ENCODE assay signal across 8 cellular contexts in the genomic region with DNA sequence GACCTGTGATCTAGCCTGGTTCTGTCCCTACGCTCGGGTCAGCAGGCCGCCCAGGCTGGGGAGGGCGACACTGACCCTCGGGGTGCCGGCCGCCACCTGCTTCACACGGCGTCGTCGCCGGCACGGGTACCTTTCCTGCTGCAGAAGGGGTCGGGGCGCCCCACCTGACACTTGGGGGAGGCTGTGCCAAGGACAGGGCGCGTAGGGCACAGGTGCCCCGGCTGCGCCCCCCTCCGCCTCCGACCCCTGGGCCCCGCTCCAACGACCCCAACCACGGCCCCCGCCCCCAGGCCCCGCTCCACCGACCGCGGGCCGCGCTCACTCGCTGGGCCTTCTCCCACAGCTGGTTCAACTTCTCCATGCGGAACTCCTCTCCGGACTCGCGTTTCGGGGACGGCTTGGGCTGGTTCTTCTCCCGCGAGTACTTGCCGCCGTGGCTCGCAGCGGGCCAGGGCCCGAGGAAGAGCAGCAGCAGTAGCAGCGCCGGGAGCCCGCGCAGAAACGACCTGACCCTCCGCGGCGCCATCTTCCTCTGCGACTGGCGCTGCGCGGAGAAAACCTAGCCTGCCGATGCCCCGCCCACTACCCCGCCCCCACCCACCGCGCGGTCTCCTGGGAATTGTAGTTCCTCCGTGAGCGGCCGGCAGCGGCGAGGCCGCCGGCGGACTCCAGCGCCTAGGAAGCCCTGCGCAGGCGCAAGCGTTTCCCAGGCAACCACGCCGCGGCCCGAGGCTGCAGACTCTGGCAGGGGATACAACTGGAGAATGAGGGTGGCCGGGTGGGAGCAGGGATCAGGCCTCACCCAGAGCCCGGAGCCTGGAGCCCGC. TPM values are rescaled to one million over a fixed set of nuclear protein-coding genes. Genes with fewer than 3 reads are reported as not detected.
DNase-seq lines count a peak whose midpoint lies in the region; TF ChIP-seq lines count a peak whose summit lies in the region.

A gene with protein sequence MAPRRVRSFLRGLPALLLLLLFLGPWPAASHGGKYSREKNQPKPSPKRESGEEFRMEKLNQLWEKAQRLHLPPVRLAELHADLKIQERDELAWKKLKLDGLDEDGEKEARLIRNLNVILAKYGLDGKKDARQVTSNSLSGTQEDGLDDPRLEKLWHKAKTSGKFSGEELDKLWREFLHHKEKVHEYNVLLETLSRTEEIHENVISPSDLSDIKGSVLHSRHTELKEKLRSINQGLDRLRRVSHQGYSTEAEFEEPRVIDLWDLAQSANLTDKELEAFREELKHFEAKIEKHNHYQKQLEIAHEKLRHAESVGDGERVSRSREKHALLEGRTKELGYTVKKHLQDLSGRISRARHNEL (minus strand): TSS at position 536 of the 827 bp plus-strand sequence. CDS start 10 bp downstream, at position 526.

- no peaks in the 10 kb centered on the region for H3K9me2 ChIP-seq in Loucy (replicated peaks; ENCODE audit: low read depth, low read length)

- no peak for TF ChIP-seq CTCF in Loucy (conservative IDR thresholded peaks at IDR 0.05; ENCODE audit: low read length)
- no peak for TF ChIP-seq CTCF in foreskin fibroblast (IDR thresholded peaks at IDR 0.05; ENCODE audit: low read depth, low read length)
- no peak for TF ChIP-seq CTCF in neural crest cell (conservative IDR thresholded peaks at IDR 0.05)

- peak within 1 kb of the TSS; percentile 100 for H3K4me3 Mint-ChIP-seq in neural crest cell

- peaks cover 6% of the 10 kb centered on the region for H3K36me3 Mint-ChIP-seq in neural crest cell (ENCODE audit: low read depth)

- peak; percentile 89 for DNase-seq in Daoy (ENCODE audit: low read depth)
- DNase-seq in GOT3 (lab: John Stamatoyannopoulos, UW), result peak; percentile 79
- DNase-seq in SHP77 (lab: John Stamatoyannopoulos, UW), result peak; percentile 43 to 72
- peak; percentile 77 for DNase-seq in activated gamma-delta T cell (lab: John Stamatoyannopoulos, UW)
- DNase-seq in foreskin fibroblast, result peak; percentile 85 to 95
- peak; percentile 95 for DNase-seq in neural crest cell (ENCODE audit: low read depth, low spot score)

- H3K4me1 Mint-ChIP-seq in neural crest cell, result peaks cover 47% of the 10 kb centered on the region

- no peaks in the 10 kb centered on the region for H3F3A ChIP-seq in Loucy (ENCODE audit: low read depth)

- H3K4me1 ChIP-seq in Loucy (ENCODE audit: insufficient read depth, low read length, poor library complexity, severe bottlenecking), result peaks cover 39% of the 10 kb centered on the region
- H3K4me1 ChIP-seq in stomach smooth muscle (ENCODE audit: control insufficient read depth, insufficient read depth, low read length), result peaks cover 29% of the 10 kb centered on the region

- H3K4me3 ChIP-seq in Loucy (ENCODE audit: low read length, poor library complexity, severe bottlenecking), result peak within 1 kb of the TSS; percentile 91
- peak within 1 kb of the TSS; percentile 62 to 89 for H3K4me3 ChIP-seq in foreskin fibroblast (ENCODE audit: low read depth in 1 of 2, low read length in 2 of 2)
- H3K4me3 ChIP-seq in stomach smooth muscle (ENCODE audit: low read length in 2 of 2), result peak within 1 kb of the TSS; percentile 81 to 93

- H3K9me3 Mint-ChIP-seq in neural crest cell, result peaks cover 5% of the 10 kb centered on the region

- peaks cover 43% of the 10 kb centered on the region for H4K20me1 ChIP-seq in Loucy (ENCODE audit: insufficient read depth, low read length, poor library complexity, severe bottlenecking)

- no peaks in the 10 kb centered on the region for H3K36me3 ChIP-seq in Loucy (ENCODE audit: insufficient read depth, low read length)
- H3K36me3 ChIP-seq in stomach smooth muscle (ENCODE audit: control insufficient read depth in 2 of 2, insufficient read depth in 2 of 2, low read length in 2 of 2), result peaks cover 0 to 5% of the 10 kb centered on the region in 2 donors

- H3K27me3 Mint-ChIP-seq in neural crest cell (ENCODE audit: low read depth), result peaks cover 4% of the 10 kb centered on the region

- H3K9ac ChIP-seq in Loucy (ENCODE audit: low read depth, low read length, poor library complexity, severe bottlenecking), result peak within 1 kb of the TSS; percentile 84
- H3K9ac ChIP-seq in stomach smooth muscle (ENCODE audit: low read length in 2 of 2), result peak within 1 kb of the TSS; percentile 77 to 80

- peak within 1 kb of the TSS; percentile 93 for H3K4me2 ChIP-seq in Loucy (ENCODE audit: low read depth, low read length, poor library complexity, severe bottlenecking)

- peak within 1 kb of the TSS; percentile 87 for H2AFZ ChIP-seq in Loucy (ENCODE audit: low read length)

- H3K79me2 ChIP-seq in Loucy (ENCODE audit: insufficient read depth, low read length), result peaks cover 51% of the 10 kb centered on the region

- H3K27me3 ChIP-seq in Loucy (ENCODE audit: insufficient read depth, low read length, poor library complexity, severe bottlenecking) (no peaks in the 10 kb centered on the region), stomach smooth muscle (ENCODE audit: control insufficient read depth in 1 of 2, insufficient read depth in 2 of 2, low read length in 2 of 2) (no peaks in the 10 kb centered on the region)

- H3K27ac ChIP-seq in stomach smooth muscle (ENCODE audit: low read length), result peak within 1 kb of the TSS; percentile 41

- H3K27ac Mint-ChIP-seq in neural crest cell (ENCODE audit: unreplicated experiment), result peak within 1 kb of the TSS; percentile 100

- H3K9me3 ChIP-seq in Loucy (ENCODE audit: insufficient read depth, low read depth, low read length) (no peaks in the 10 kb centered on the region), stomach smooth muscle (ENCODE audit: control insufficient read depth in 2 of 2, low read length in 2 of 2) (no peaks in the 10 kb centered on the region)

RNA-seq across cellular contexts. Expression of the gene that starts here (rescaled TPM):
- 110 and 113 TPM in 2 replicates for total RNA-seq in Daoy (2014; rRNA removed; shearing (Covaris generic))
- total RNA-seq in neural crest cell, result 106 and 116 TPM in 2 replicates

Comparison
In these comparisons a context has a peak if more than half of its experiments do, and no peak if none do; other contexts are left out.
1. Peak in every context shown above with its lines: DNase-seq, H3K4me3 ChIP-seq and H3K27ac ChIP-seq.